Comparison of ENCODE assay signal across 17 cellular contexts in genomic region chr6:24378473-24379097, GRCh38. TPM values are rescaled to one million over a fixed set of nuclear protein-coding genes. Genes with fewer than 3 reads are reported as not detected.
"Had no signal": no experiment of that assay in that cellular context is flagged by ENCODE, and none has a peak within 500 bp of the region (broad histone marks: within the 10 kb centered on the region; RNA-seq: fewer than 3 reads in every experiment).

No MANE protein-coding gene starts in this region.

- H3K27ac Mint-ChIP-seq: activated naive CD4-positive, alpha-beta T cell treated with anti-CD3 and anti-CD28 coated beads, Interleukin-2, amount 50 U/mL, for 24 hours; memory B cell had no signal

- H3K36me3 Mint-ChIP-seq: memory B cell had no signal

- H3K9me3 Mint-ChIP-seq: activated naive CD4-positive, alpha-beta T cell treated with anti-CD3 and anti-CD28 coated beads, Interleukin-2, amount 50 U/mL, for 24 hours had no signal

- H3K4me3 Mint-ChIP-seq: activated naive CD4-positive, alpha-beta T cell treated with anti-CD3 and anti-CD28 coated beads, Interleukin-2, amount 50 U/mL, for 24 hours; memory B cell had no signal

- H3K4me1 Mint-ChIP-seq: activated naive CD4-positive, alpha-beta T cell treated with anti-CD3 and anti-CD28 coated beads, Interleukin-2, amount 50 U/mL, for 24 hours; memory B cell had no signal

- DNase-seq: activated CD4-positive, alpha-beta T cell treated with anti-CD3 and anti-CD28 coated beads, Interleukin-2, amount 50 U/mL, for 4 hours; activated CD4-positive, CD25-positive, alpha-beta regulatory T cell treated with anti-CD3 and anti-CD28 coated beads, Interleukin-2, amount 50 U/mL, for 72 hours; activated T-cell treated with anti-CD3 and anti-CD28 coated beads, Interleukin-2, amount 50 U/mL, for 1 hour; body of pancreas; central memory CD4-positive, alpha-beta T cell; cortex of kidney; effector CD8-positive, alpha-beta T cell; foreskin melanocyte; heart left ventricle; left lung; stimulated activated CD4-positive, alpha-beta T cell treated with anti-CD3 and anti-CD28 coated beads, Interleukin-15, amount 100 ng/mL, for 24 hours; stimulated activated CD4-positive, alpha-beta T cell treated with anti-CD3 and anti-CD28 coated beads, Interleukin-4, amount 100 ng/mL, for 4 hours; stomach had no signal

- ATAC-seq: body of pancreas, heart left ventricle, left lung had no signal

RNA-seq across cellular contexts. Expression of gene DCDC2, which starts 20.7 kb away (rescaled TPM):
- total RNA-seq: skeletal muscle tissue, thoracic aorta had no signal
